ENCODE assay signal across 26 cellular contexts in genomic region chr14:23411563-23412525, GRCh38. TPM values are rescaled to one million over a fixed set of nuclear protein-coding genes. Genes with fewer than 3 reads are reported as not detected.
A peak's percentile ranks its signal among the peaks of the same experiment; 100 is the strongest.
DNase-seq lines count a peak whose midpoint lies in the region; ATAC-seq and TF ChIP-seq lines count a peak whose summit lies in the region.
"Had no signal": no experiment of that assay in that cellular context is flagged by ENCODE, and none has a peak within 500 bp of the region (broad histone marks: within the 10 kb centered on the region; RNA-seq: fewer than 3 reads in every experiment).

No MANE protein-coding gene starts in this region.

- peaks cover 83% of the 10 kb centered on the region for H3K27me3 Mint-ChIP-seq in T-helper 17 cell

- intact Hi-C loops in heart left ventricle (cut with DNase I) (no loop called here), mucosa of descending colon (cut with DNase I, micrococcal nuclease) (no loop called here), gastrocnemius medialis (cut with DNase I; ENCODE audit: low total_unique reads) (loop anchor here (2.0 kb wide), 1 partner anchor 23 kb away; the partner anchor contains the start of gene MYH7)

- TF ChIP-seq POLR2A in heart left ventricle (IDR thresholded peaks at IDR 0.05) (peak; percentile 13 to 47), gastrocnemius medialis (IDR thresholded peaks at IDR 0.05) (no peak)

- TF ChIP-seq CTCF in heart left ventricle (IDR thresholded peaks at IDR 0.05) (no peak), mucosa of descending colon (IDR thresholded peaks at IDR 0.05) (no peak), gastrocnemius medialis (IDR thresholded peaks at IDR 0.05 in 4 of 5, conservative IDR thresholded peaks at IDR 0.05 in 1 of 5) (no peak), WERI-Rb-1 (IDR thresholded peaks at IDR 0.05; ENCODE audit: low read depth, low read length) (no peak)

- DNase-seq in T-helper 17 cell = no peak
- DNase-seq in heart left ventricle = peak in 1 of 5 donors; percentile 54
- DNase-seq in mucosa of descending colon = no peak
- peak in 1 of 2 donors; percentile 41 for DNase-seq in gastrocnemius medialis
- no peak for DNase-seq in epidermal melanocyte (ENCODE audit: insufficient read length, low spot score)
- DNase-seq in WERI-Rb-1 = no peak
- DNase-seq: C1 segment of cervical spinal cord; CD4-positive, alpha-beta memory T cell; COR-L47; DMS53; GM23248; H9; IMR-90; KG1; MG63; NCI-H1105 treated with DMSO at 0.1 percent for 48 hours; NCI-H146; NCI-H2029; NCI-H446; NCI-H524 treated with DMSO at 0.1 percent for 48 hours; NCI-H774; SJCRH30 had no signal

- H3K36me3 Mint-ChIP-seq in T-helper 17 cell (ENCODE audit: low read depth) = peaks cover 8% of the 10 kb centered on the region
- H3K36me3 Mint-ChIP-seq: CD4-positive, alpha-beta memory T cell had no signal

- H3K4me1 ChIP-seq in heart left ventricle (peaks cover 0 to 29% (median 1%) of the 10 kb centered on the region in 12 donors), mucosa of descending colon (ENCODE audit: low read depth) (no peaks in the 10 kb centered on the region), gastrocnemius medialis (peaks cover 10 to 54% of the 10 kb centered on the region in 2 donors)
- H3K4me1 ChIP-seq: SJCRH30 had no signal

- H3K27me3 ChIP-seq in heart left ventricle (peaks cover 0 to 4% (median 0%) of the 10 kb centered on the region in 9 donors), gastrocnemius medialis (no peaks in the 10 kb centered on the region), WERI-Rb-1 (ENCODE audit: insufficient read depth, low read depth, severe bottlenecking) (no peaks in the 10 kb centered on the region)
- H3K27me3 ChIP-seq: MG63 had no signal

- peaks cover 0 to 51% (median 34%) of the 10 kb centered on the region in 9 donors for H3K36me3 ChIP-seq in heart left ventricle
- no peaks in the 10 kb centered on the region for H3K36me3 ChIP-seq in mucosa of descending colon (ENCODE audit: low read depth)
- no peaks in the 10 kb centered on the region for H3K36me3 ChIP-seq in gastrocnemius medialis
- no peaks in the 10 kb centered on the region for H3K36me3 ChIP-seq in WERI-Rb-1
- H3K36me3 ChIP-seq: MG63, SJCRH30 had no signal

- no peak overlapping the region for H3K4me3 ChIP-seq in heart left ventricle
- no peak overlapping the region for H3K4me3 ChIP-seq in mucosa of descending colon
- H3K4me3 ChIP-seq in gastrocnemius medialis = peak overlapping the region in 1 of 4 donors; percentile 8
- no peak overlapping the region for H3K4me3 ChIP-seq in WERI-Rb-1 (ENCODE audit: low read depth, low read length)
- H3K4me3 ChIP-seq: GM23248, MG63, SJCRH30 had no signal

- H3K4me1 Mint-ChIP-seq in T-helper 17 cell = peaks cover 14% of the 10 kb centered on the region
- H3K4me1 Mint-ChIP-seq: CD4-positive, alpha-beta memory T cell had no signal

- peak overlapping the region; percentile 67 for H3K27ac Mint-ChIP-seq in T-helper 17 cell
- H3K27ac Mint-ChIP-seq: CD4-positive, alpha-beta memory T cell; H9 had no signal

- in situ Hi-C loops in gastrocnemius medialis (cut with MboI; ENCODE audit: low sequenced_read_pairs in 4 of 4) = no loop called here

- peak overlapping the region in 11 of 12 donors; percentile 13 to 91 (median 73) for H3K27ac ChIP-seq in heart left ventricle
- peak overlapping the region; percentile 79 to 90 (median 84) for H3K27ac ChIP-seq in gastrocnemius medialis
- H3K27ac ChIP-seq in WERI-Rb-1 = no peak overlapping the region
- H3K27ac ChIP-seq: GM23248, SJCRH30 had no signal

- ATAC-seq in T-helper 17 cell (no peak), heart left ventricle (peak in 1 of 4 donors; percentile 2), mucosa of descending colon (peak; percentile 13), gastrocnemius medialis (no peak), HG02852 (IDR thresholded peaks at IDR 0.05; ENCODE audit: unreplicated experiment) (no peak)

- H3K4me3 Mint-ChIP-seq in T-helper 17 cell = no peak overlapping the region
- H3K4me3 Mint-ChIP-seq: CD4-positive, alpha-beta memory T cell; H9 had no signal

- H3K9me3 ChIP-seq in T-helper 17 cell (ENCODE audit: control insufficient read depth, low read length, poor library complexity, severe bottlenecking) (no peaks in the 10 kb centered on the region), heart left ventricle (no peaks in the 10 kb centered on the region), mucosa of descending colon (no peaks in the 10 kb centered on the region), gastrocnemius medialis (no peaks in the 10 kb centered on the region), WERI-Rb-1 (ENCODE audit: severe bottlenecking) (no peaks in the 10 kb centered on the region)
- H3K9me3 ChIP-seq: MG63, SJCRH30 had no signal

- 53 to 68% (median 57%) methylated on average over 13 to 14 of the region's 14 CpGs for WGBS in heart left ventricle, 4 donors

RNA-seq across cellular contexts. Expression of gene MYH6, which starts 3.8 kb away (rescaled TPM):
- not detected for total RNA-seq in T-helper 17 cell
- total RNA-seq in heart left ventricle = 1,000 to 10,000 TPM in 4 of 9 donors, 100 to 1,000 TPM in 4, 10 to 100 TPM in 1; 76.8 to 4,027 (median 602) TPM
- 1,000 to 10,000 TPM; 1,673 to 5,104 TPM for polyA plus RNA-seq in heart left ventricle
- total RNA-seq in mucosa of descending colon = 1 to 10 TPM in 1 of 3 donors, under 1 TPM in 1, not detected in 1; 0.09 to 1.4 TPM
- 1,000 to 10,000 TPM in 1 of 4 donors, 100 to 1,000 TPM in 1, 10 to 100 TPM in 2; 20.4 to 1,496 (median 303) TPM for total RNA-seq in gastrocnemius medialis
- total RNA-seq: A673; CD4-positive, alpha-beta memory T cell; Daoy; G401; GM23248; IMR-90; SJCRH30 had no signal
- polyA plus RNA-seq: CD4-positive, alpha-beta memory T cell; GM23248; IMR-90 had no signal

RNA-seq across cellular contexts. Expression of gene MYH7, which starts 23.6 kb away (rescaled TPM):
- total RNA-seq in T-helper 17 cell (not detected), heart left ventricle (over 10,000 TPM in 7 of 9 donors, 1,000 to 10,000 TPM in 2; 6,202 to 23,825 (median 18,310) TPM), mucosa of descending colon (1 to 10 TPM in 2 of 3 donors, under 1 TPM in 1; 0.13 to 6.2 (median 1.2) TPM), gastrocnemius medialis (1,000 to 10,000 TPM; 1,360 to 5,274 (median 3,359) TPM)
- polyA plus RNA-seq in heart left ventricle = over 10,000 TPM in 1 of 2 donors, 100 to 1,000 TPM in 1; 727 to 12,111 TPM
- total RNA-seq: A673; CD4-positive, alpha-beta memory T cell; Daoy; G401; GM23248; H9; IMR-90 had no signal
- polyA plus RNA-seq: CD4-positive, alpha-beta memory T cell; GM23248; IMR-90 had no signal

RNA-seq across cellular contexts. Expression of gene CMTM5, which starts 35.0 kb away (rescaled TPM):
- total RNA-seq in T-helper 17 cell = 10 to 100 TPM in 1 of 2 donors, 1 to 10 TPM in 1; 2.5 to 29.1 TPM
- under 1 TPM in 5 of 9 donors, not detected in 4; 0.32 to 0.92 (median 0.64) TPM for total RNA-seq in heart left ventricle
- polyA plus RNA-seq in heart left ventricle = 1 to 10 TPM; 1.6 to 1.8 TPM
- 1 to 10 TPM in 1 of 3 donors, under 1 TPM in 2; 0.58 to 3.5 (median 0.58) TPM for total RNA-seq in mucosa of descending colon
- total RNA-seq in gastrocnemius medialis = 1 to 10 TPM in 1 of 4 donors, not detected in 3; 1.7 TPM
- total RNA-seq: A673; CD4-positive, alpha-beta memory T cell; Daoy; G401; GM23248; H9; IMR-90 had no signal
- polyA plus RNA-seq: CD4-positive, alpha-beta memory T cell; GM23248 had no signal

RNA-seq across cellular contexts. Expression of gene IL25, which starts 39.2 kb away (rescaled TPM):
- total RNA-seq in T-helper 17 cell (not detected), heart left ventricle (under 1 TPM in 1 of 9 donors, not detected in 8; 0.29 TPM), mucosa of descending colon (not detected), gastrocnemius medialis (not detected)
- not detected for polyA plus RNA-seq in heart left ventricle
- total RNA-seq: A673; CD4-positive, alpha-beta memory T cell; Daoy; G401; GM23248; H9; IMR-90; SJCRH30 had no signal
- polyA plus RNA-seq: CD4-positive, alpha-beta memory T cell; GM23248; IMR-90 had no signal

RNA-seq across cellular contexts. Expression of gene EFS, which starts 46.9 kb away (rescaled TPM):
- total RNA-seq in T-helper 17 cell (not detected), heart left ventricle (1 to 10 TPM; 1.4 to 5.0 (median 2.3) TPM), mucosa of descending colon (10 to 100 TPM in 1 of 3 donors, 1 to 10 TPM in 1, under 1 TPM in 1; 0.98 to 16.6 (median 3.3) TPM), gastrocnemius medialis (1 to 10 TPM in 3 of 4 donors, under 1 TPM in 1; 0.31 to 4.1 (median 1.6) TPM)
- polyA plus RNA-seq in heart left ventricle = 1 to 10 TPM; 2.2 to 2.4 TPM
- total RNA-seq: CD4-positive, alpha-beta memory T cell; G401 had no signal
- polyA plus RNA-seq: CD4-positive, alpha-beta memory T cell had no signal

Comparison
In these comparisons a context has a peak if more than half of its experiments do, and no peak if none do; other contexts are left out.
1. POLR2A ChIP-seq: peak in heart left ventricle (2 of 2); none in gastrocnemius medialis (0 of 2).
2. RNA of gene MYH6, which starts 3.8 kb away (total RNA-seq): 76.8 to 4,027 TPM in heart left ventricle and 20.4 to 1,496 TPM in gastrocnemius medialis; 0.09 to 1.4 TPM in mucosa of descending colon and not detected in T-helper 17 cell; every median in the first group is over 4 times any median in the second.
3. RNA of gene MYH7, which starts 23.6 kb away (total RNA-seq): 6,202 to 23,825 TPM in heart left ventricle and 1,360 to 5,274 TPM in gastrocnemius medialis; 0.13 to 6.2 TPM in mucosa of descending colon and not detected in T-helper 17 cell; every median in the first group is over 100 times any median in the second.